Comparison of ENCODE assay signal across 7 cellular contexts in the genomic region with DNA sequence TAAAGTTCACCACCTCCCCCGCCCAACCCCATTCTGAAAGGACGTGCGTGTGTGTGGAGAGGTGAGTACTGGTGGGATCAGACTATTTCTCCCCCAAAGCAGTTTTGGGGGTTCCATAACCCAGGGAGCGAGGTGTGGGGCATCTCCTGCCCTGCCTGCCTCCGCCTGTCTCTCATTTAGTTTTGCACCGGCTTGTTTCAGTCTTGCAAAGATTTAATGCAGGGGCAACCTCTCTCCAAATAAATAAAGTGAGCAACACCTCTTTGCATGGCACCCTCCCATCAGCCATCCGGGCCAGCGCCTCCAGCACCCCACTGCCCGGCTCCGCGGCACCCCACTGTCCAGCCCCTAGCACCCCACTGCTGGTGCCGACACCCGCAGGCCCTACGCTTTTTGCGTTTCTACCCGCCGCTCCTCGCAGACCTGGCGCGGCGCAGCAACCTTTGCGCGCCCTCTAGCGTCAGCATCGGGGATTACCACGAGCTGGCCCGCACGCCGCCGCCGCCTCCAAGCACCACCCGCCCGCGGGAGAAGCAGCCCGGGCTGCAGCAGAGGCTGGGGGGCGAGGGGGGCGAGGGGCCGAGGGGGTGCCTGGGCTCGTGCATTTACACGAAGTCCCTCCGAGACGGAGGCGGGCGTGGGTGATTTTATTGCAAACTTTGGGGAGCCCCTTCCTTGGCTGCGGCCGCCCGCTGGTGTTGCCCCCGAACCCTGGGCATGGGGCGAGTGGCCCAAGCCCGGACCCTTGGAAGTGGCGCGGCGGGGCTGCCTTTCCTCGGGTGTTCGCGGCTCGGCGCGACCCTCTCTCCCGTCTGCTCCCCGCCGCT. TPM values are rescaled to one million over a fixed set of nuclear protein-coding genes. Genes with fewer than 3 reads are reported as not detected.
DNase-seq lines count a peak whose midpoint lies in the region; ATAC-seq, FAIRE-seq and TF ChIP-seq lines count a peak whose summit lies in the region.

No MANE protein-coding gene starts in this region.

- dilution Hi-C loops in endothelial cell of umbilical vein (cut with MboI; ENCODE audit: extremely low pct_ligation_motif_present, low sequenced_read_pairs): no loop called here

- BruUV-seq in endothelial cell of umbilical vein (replicated peaks; lab: Mats Ljungman, UMichigan): no TSS peak

- no peak overlapping the region for H3K9ac ChIP-seq in endothelial cell of umbilical vein (replicated peaks; ENCODE audit: extremely low read depth, insufficient read depth, low read length)

- peak; percentile 38 for FAIRE-seq in endothelial cell of umbilical vein (lab: Jason Lieb, UNC)

- ATAC-seq in HG02759 (IDR thresholded peaks at IDR 0.05; ENCODE audit: unreplicated experiment): peak; percentile 88
- peak; percentile 95 for ATAC-seq in mucosa of descending colon

- H3K79me2 ChIP-seq in endothelial cell of umbilical vein (ENCODE audit: control insufficient read depth, insufficient read depth, low read length): no peaks in the 10 kb centered on the region

- no peak overlapping the region for H3K27ac ChIP-seq in endothelial cell of umbilical vein (ENCODE audit: insufficient read depth, low read depth, low read length)

- DNase-seq in GM12865 (ENCODE audit: low read depth) (peak; percentile 64), NCI-H446 treated with DMSO at 0.1 percent for 48 hours (lab: John Stamatoyannopoulos, UW) (peak; percentile 18), endothelial cell of umbilical vein (ENCODE audit: low read depth, low spot score) (peak; percentile 46), mucosa of descending colon (peak; percentile 61 to 76 (median 63))
- DNase-seq in activated CD8-positive, alpha-beta memory T cell treated with anti-CD3 and anti-CD28 coated beads, Interleukin-2, amount 50 U/mL, for 1 hour (ENCODE audit: extremely low read depth): peak; percentile 13
- peak; percentile 44 to 47 for DNase-seq in stimulated activated CD8-positive, alpha-beta memory T cell treated with anti-CD3 and anti-CD28 coated beads, Interleukin-4, amount 100 ng/mL, for 1 hour (ENCODE audit: low read depth in 2 of 2, low spot score in 1 of 2)

- TF ChIP-seq CTCF in GM12865 (IDR thresholded peaks at IDR 0.05; ENCODE audit: insufficient read depth, low read depth, low read length, missing control alignments) (peak; percentile 84), endothelial cell of umbilical vein (IDR thresholded peaks at IDR 0.05; ENCODE audit: extremely low read depth in 1 of 2, insufficient read depth in 1 of 2, low read depth in 1 of 2, low read length in 2 of 2) (peak; percentile 67 to 85), mucosa of descending colon (IDR thresholded peaks at IDR 0.05) (peak; percentile 95)

- H3K4me1 ChIP-seq in endothelial cell of umbilical vein (ENCODE audit: control insufficient read depth, extremely low read depth, insufficient read depth, low read length) (no peaks in the 10 kb centered on the region), mucosa of descending colon (ENCODE audit: low read depth) (no peaks in the 10 kb centered on the region)

- H3K9me3 ChIP-seq in endothelial cell of umbilical vein (replicated peaks; ENCODE audit: control insufficient read depth, insufficient read depth, low read length) (no peaks in the 10 kb centered on the region), mucosa of descending colon (no peaks in the 10 kb centered on the region)

- H3K4me2 ChIP-seq in endothelial cell of umbilical vein (ENCODE audit: insufficient read depth, low read length): peak overlapping the region; percentile 62

- peaks cover 16 to 20% of the 10 kb centered on the region in 2 experiments for H3K27me3 ChIP-seq in endothelial cell of umbilical vein (ENCODE audit: control insufficient read depth in 2 of 2, insufficient read depth in 2 of 2, low read length in 2 of 2)

- peak overlapping the region; percentile 44 for H2AFZ ChIP-seq in endothelial cell of umbilical vein (ENCODE audit: low read depth, low read length)

- H4K20me1 ChIP-seq in endothelial cell of umbilical vein (replicated peaks; ENCODE audit: control insufficient read depth, extremely low read depth, insufficient read depth, low read length): no peaks in the 10 kb centered on the region

- POLR2A ChIA-PET in endothelial cell of umbilical vein (lab: Charles Lee): no interaction called here

- no peaks in the 10 kb centered on the region for H3K36me3 ChIP-seq in endothelial cell of umbilical vein (ENCODE audit: control insufficient read depth in 2 of 2, extremely low read depth in 1 of 2, insufficient read depth in 2 of 2, low read length in 2 of 2)
- no peaks in the 10 kb centered on the region for H3K36me3 ChIP-seq in mucosa of descending colon (ENCODE audit: low read depth)

- intact Hi-C loops in endothelial cell of umbilical vein (cut with micrococcal nuclease): loop anchor here (1.0 to 10.0 kb wide), 3 partner anchors 157 to 447 kb away; no protein-coding TSS in a partner anchor
- intact Hi-C loops in mucosa of descending colon (cut with DNase I, micrococcal nuclease): loop anchor here in 1 of 2 donors (10.0 kb wide), 1 partner anchor 167 kb away; no protein-coding TSS in a partner anchor

- peak overlapping the region; percentile 2 for H3K4me3 ChIP-seq in GM12865 (ENCODE audit: low read depth, low read length)
- H3K4me3 ChIP-seq in endothelial cell of umbilical vein (replicated peaks in 1 of 3; ENCODE audit: insufficient read depth in 1 of 3, low read depth in 1 of 3, low read length in 3 of 3): peak overlapping the region in 1 of 3 experiments; percentile 41
- no peak overlapping the region for H3K4me3 ChIP-seq in mucosa of descending colon

- no peaks in the 10 kb centered on the region for H3K9me1 ChIP-seq in endothelial cell of umbilical vein (replicated peaks; ENCODE audit: control insufficient read depth, extremely low read depth, insufficient read depth, low read length)

- no peak for TF ChIP-seq POLR2A in endothelial cell of umbilical vein (IDR thresholded peaks at IDR 0.05; ENCODE audit: low read depth, low read length)

- CTCF ChIA-PET in endothelial cell of umbilical vein (lab: Charles Lee): interaction anchor here (0.5 to 4.7 kb wide), 27 partner anchors 9 to 1182 kb away, joined by 3 to 122 read pairs (median 4); no protein-coding TSS in a partner anchor

TF ChIP-seq in endothelial cell of umbilical vein, 7 proteins besides CTCF, POLR2A, EP300 and RAD21:
- TF ChIP-seq GATA2 (IDR thresholded peaks at IDR 0.05; ENCODE audit: insufficient read depth, insufficient read length, low read depth, low read length) (no peak), EZH2 (IDR thresholded peaks at IDR 0.05; ENCODE audit: borderline replicate concordance, low read depth, low read length, severe bottlenecking) (peak; percentile 39), JUN (IDR thresholded peaks at IDR 0.05; ENCODE audit: borderline replicate concordance, insufficient read depth, insufficient read length, low read depth) (no peak)
- TF ChIP-seq, protein P1, sequence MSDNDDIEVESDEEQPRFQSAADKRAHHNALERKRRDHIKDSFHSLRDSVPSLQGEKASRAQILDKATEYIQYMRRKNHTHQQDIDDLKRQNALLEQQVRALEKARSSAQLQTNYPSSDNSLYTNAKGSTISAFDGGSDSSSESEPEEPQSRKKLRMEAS (IDR thresholded peaks at IDR 0.05; ENCODE audit: insufficient read depth, insufficient read length): no peak

RNA-seq across cellular contexts. Expression of a gene that starts 55.8 kb away (rescaled TPM):
- total RNA-seq in endothelial cell of umbilical vein (31.7 and 35.1 TPM in 2 replicates), mucosa of descending colon (10 to 100 TPM; 15.3 to 19.8 (median 19.4) TPM)
- polyA plus RNA-seq in endothelial cell of umbilical vein: 4.4 and 7.1 TPM in 2 replicates
- polyA plus RNA-seq in endothelial cell of umbilical vein (2011; cell fraction: cytosol; rRNA removed): 10.8 and 15.8 TPM in 2 replicates
- polyA plus RNA-seq in endothelial cell of umbilical vein (2011; cell fraction: nucleus; rRNA removed): 9.7 and 22.2 TPM in 2 replicates
- 19.3 and 32.5 TPM in 2 replicates for polyA plus RNA-seq in endothelial cell of umbilical vein (2012)
- 6.0 and 6.4 TPM in 2 replicates for polyA minus RNA-seq in endothelial cell of umbilical vein
- polyA minus RNA-seq in endothelial cell of umbilical vein (2011; cell fraction: cytosol; rRNA and poly(A)+ RNA removed): 49.2 TPM
- polyA minus RNA-seq in endothelial cell of umbilical vein (2011; cell fraction: nucleus; rRNA and poly(A)+ RNA removed): 11.7 and 17.1 TPM in 2 replicates

Comparison
In these comparisons a context has a peak if more than half of its experiments do, and no peak if none do; other contexts are left out.
1. DNase-seq: peak in every context shown above with its lines; median percentile 64 in GM12865; 63 in mucosa of descending colon; 46 in endothelial cell of umbilical vein; 46 in stimulated activated CD8-positive, alpha-beta memory T cell treated with anti-CD3 and anti-CD28 coated beads, Interleukin-4, amount 100 ng/mL, for 1 hour; 18 in NCI-H446 treated with DMSO at 0.1 percent for 48 hours; 13 in activated CD8-positive, alpha-beta memory T cell treated with anti-CD3 and anti-CD28 coated beads, Interleukin-2, amount 50 U/mL, for 1 hour.